In the genomic region with DNA sequence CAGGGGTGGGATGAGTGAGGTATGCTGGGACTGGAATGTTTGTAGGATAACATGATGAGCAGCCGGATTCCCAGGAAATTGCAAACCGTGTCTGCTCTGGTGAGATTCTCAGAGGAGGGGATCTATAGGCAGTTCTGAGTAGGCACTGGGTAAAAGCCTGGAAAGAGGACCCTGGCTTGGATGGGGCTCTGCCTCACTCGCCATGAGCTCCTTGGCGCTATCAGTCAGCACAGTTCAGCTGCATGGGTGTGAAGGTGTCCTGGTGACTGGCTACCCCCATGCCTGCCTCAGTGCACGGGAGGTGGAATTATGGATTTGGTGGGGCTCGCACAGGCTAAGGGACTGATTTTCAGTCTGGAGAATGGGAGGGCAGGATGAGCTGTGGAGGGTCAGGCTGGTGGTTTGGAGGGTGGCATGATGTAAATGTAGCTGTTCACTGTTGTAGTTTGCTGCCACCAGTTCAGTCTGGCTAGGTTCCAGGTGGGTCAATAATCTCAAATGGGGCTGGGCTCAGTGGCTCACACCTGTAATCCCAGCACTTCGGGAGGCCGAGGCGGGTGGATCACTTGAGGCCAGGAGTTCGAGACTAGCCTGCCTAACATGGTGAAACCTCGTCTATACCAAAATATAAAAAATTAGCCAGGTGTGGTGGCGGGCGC, we compare ENCODE assay signal across 1 cellular context.
TF ChIP-seq lines count a peak whose summit lies in the region.

No MANE protein-coding gene starts in this region.

TF ChIP-seq in SK-N-SH, 30 proteins besides CTCF, POLR2A, EP300 and RAD21 (continued from another document):
- TF ChIP-seq REST (IDR thresholded peaks at IDR 0.05; ENCODE audit: low read depth, low read length), result no peak
TF ChIP-seq in SK-N-SH: peak in this region for 0.
